In genomic region chr22:41358927-41359326, GRCh38 we compare ENCODE assay signal across 14 cellular contexts. TPM values are rescaled to one million over a fixed set of nuclear protein-coding genes. Genes with fewer than 3 reads are reported as not detected.
DNase-seq lines count a peak whose midpoint lies in the region; TF ChIP-seq lines count a peak whose summit lies in the region.
"Had no signal": no experiment of that assay in that cellular context is flagged by ENCODE, and none has a peak within 500 bp of the region (broad histone marks: within the 10 kb centered on the region; RNA-seq: fewer than 3 reads in every experiment).

No MANE protein-coding gene starts in this region.

- peaks cover 42% of the 10 kb centered on the region for H3K4me1 ChIP-seq in Caco-2
- peaks cover 2% of the 10 kb centered on the region; the same call in 1 of the 2 replicates for H3K4me1 ChIP-seq in H9 (ENCODE audit: insufficient read depth, low read length)
- H3K4me1 ChIP-seq in tibial nerve: peaks cover 0 to 4% (median 0%) of the 10 kb centered on the region in 4 donors

- no peak for TF ChIP-seq EP300 in tibial nerve (IDR thresholded peaks at IDR 0.05)

- no peak overlapping the region for H2BK12ac ChIP-seq in H9 (ENCODE audit: insufficient read length, low read depth, low read length)

- H3K4me3 Mint-ChIP-seq in Caco-2 (ENCODE audit: unreplicated experiment): peak overlapping the region; percentile 39
- no peak overlapping the region for H3K4me3 Mint-ChIP-seq in H9
- H3K4me3 Mint-ChIP-seq in mesothelial cell of epicardium: no peak overlapping the region
- H3K4me3 Mint-ChIP-seq: B cell had no signal

- H4K20me1 ChIP-seq in H9 (ENCODE audit: control insufficient read depth, insufficient read depth, insufficient read length): no peaks in the 10 kb centered on the region

- H3K9ac ChIP-seq in H9 (ENCODE audit: extremely low read depth, insufficient read length, low read length): no peak overlapping the region

- no peak overlapping the region for H3K27ac ChIP-seq in H9 (ENCODE audit: insufficient read length, low read depth, low read length)
- peak overlapping the region; percentile 21; the same call in 1 of the 2 replicates for H3K27ac ChIP-seq in WERI-Rb-1
- no peak overlapping the region for H3K27ac ChIP-seq in tibial nerve
- H3K27ac ChIP-seq: C4-2B had no signal

- no peak overlapping the region for H4K8ac ChIP-seq in H9 (replicated peaks; ENCODE audit: insufficient read length, low read depth, low read length)

- intact Hi-C loops in Caco-2 (cut with micrococcal nuclease; ENCODE audit: unreplicated experiment): no loop called here

- TF ChIP-seq POLR2A in tibial nerve (IDR thresholded peaks at IDR 0.05): no peak

- H3K79me2 ChIP-seq in H9 (ENCODE audit: insufficient read depth, low read length): no peaks in the 10 kb centered on the region

- BruUV-seq in Caco-2 (replicated peaks; lab: Mats Ljungman, UMichigan): no TSS peak

- H3T11ph ChIP-seq in H9 (ENCODE audit: low read length): no peak overlapping the region

- H2AFZ ChIP-seq in H9 (ENCODE audit: low read length): no peak overlapping the region

- H3K36me3 Mint-ChIP-seq in Caco-2 (ENCODE audit: insufficient read depth, unreplicated experiment): peaks cover 51% of the 10 kb centered on the region
- H3K36me3 Mint-ChIP-seq in H9 (ENCODE audit: insufficient read depth in 1 of 3, low read depth in 3 of 3): peaks cover 9 to 44% (median 31%) of the 10 kb centered on the region in 3 experiments; a peak in 6 of 7 replicates
- peaks cover 14% of the 10 kb centered on the region for H3K36me3 Mint-ChIP-seq in mesothelial cell of epicardium

- H3K4me2 ChIP-seq in H9 (ENCODE audit: insufficient read depth, insufficient read length, low read length): no peak overlapping the region

- H2BK20ac ChIP-seq in H9 (ENCODE audit: low read depth, low read length, poor library complexity, severe bottlenecking): no peak overlapping the region

- H2BK5ac ChIP-seq in H9 (ENCODE audit: insufficient read length, low read length): no peak overlapping the region

- H3K27ac Mint-ChIP-seq in Caco-2 (ENCODE audit: unreplicated experiment): peak overlapping the region; percentile 97
- peak overlapping the region in 2 of 3 experiments; percentile 37 to 93; a peak in 3 of 7 replicates for H3K27ac Mint-ChIP-seq in H9
- peak overlapping the region; percentile 85 for H3K27ac Mint-ChIP-seq in mesothelial cell of epicardium
- H3K27ac Mint-ChIP-seq: B cell had no signal

- H3K9me3 Mint-ChIP-seq in Caco-2 (ENCODE audit: unreplicated experiment) (no peaks in the 10 kb centered on the region), H9 (no peaks in the 10 kb centered on the region), mesothelial cell of epicardium (no peaks in the 10 kb centered on the region)

- H3K14ac ChIP-seq in H9 (ENCODE audit: insufficient read depth, low read length): no peak overlapping the region; the same call in 1 of the 2 replicates

- TF ChIP-seq CTCF in Caco-2 (IDR thresholded peaks at IDR 0.05; ENCODE audit: insufficient read depth in 1 of 2, low read depth in 1 of 2, low read length in 1 of 2, severe bottlenecking in 1 of 2, unreplicated experiment in 1 of 2) (no peak), H9 (conservative IDR thresholded peaks at IDR 0.05) (no peak), WERI-Rb-1 (IDR thresholded peaks at IDR 0.05; ENCODE audit: low read depth, low read length) (no peak), mesothelial cell of epicardium (IDR thresholded peaks at IDR 0.05; ENCODE audit: unreplicated experiment) (no peak), tibial nerve (IDR thresholded peaks at IDR 0.05) (no peak), GM13977 (IDR thresholded peaks at IDR 0.05; ENCODE audit: extremely low read depth, insufficient read depth, missing control alignments) (no peak)

- no peak overlapping the region for H3K4me3 ChIP-seq in Caco-2 (ENCODE audit: low read depth, low read length)
- no peak overlapping the region for H3K4me3 ChIP-seq in WERI-Rb-1 (ENCODE audit: low read depth, low read length)
- H3K4me3 ChIP-seq in tibial nerve: no peak overlapping the region

- no peak overlapping the region for H3K18ac ChIP-seq in H9 (ENCODE audit: insufficient read length, low read depth, low read length)

- in situ Hi-C loops in GM13977 (cut with MboI; ENCODE audit: low pct_unique_long_range_greater_than_20kb, low sequenced_read_pairs, unreplicated experiment): no loop called here

- H3K27me3 ChIP-seq in Caco-2 (replicated peaks; ENCODE audit: control insufficient read depth, insufficient read depth, low read length) (no peaks in the 10 kb centered on the region), H9 (ENCODE audit: insufficient read depth, low read length) (no peaks in the 10 kb centered on the region), WERI-Rb-1 (ENCODE audit: insufficient read depth, low read depth, severe bottlenecking) (no peaks in the 10 kb centered on the region), tibial nerve (no peaks in the 10 kb centered on the region)

- H3K36me3 ChIP-seq in Caco-2 (ENCODE audit: control insufficient read depth, insufficient read depth, low read length) (peaks cover 2% of the 10 kb centered on the region; the same call in 1 of the 2 replicates), WERI-Rb-1 (peaks cover 34% of the 10 kb centered on the region), tibial nerve (peaks cover 0 to 75% (median 8%) of the 10 kb centered on the region in 3 donors)

- peaks cover 3% of the 10 kb centered on the region for H3K23me2 ChIP-seq in H9 (ENCODE audit: insufficient read length, low read depth, low read length, poor library complexity, severe bottlenecking)

- H3K56ac ChIP-seq in H9 (ENCODE audit: insufficient read length, low read depth, low read length): no peak overlapping the region

- H3K27me3 Mint-ChIP-seq in Caco-2 (ENCODE audit: insufficient read depth, unreplicated experiment) (no peaks in the 10 kb centered on the region), H9 (ENCODE audit: low read depth) (no peaks in the 10 kb centered on the region), mesothelial cell of epicardium (ENCODE audit: low read depth) (no peaks in the 10 kb centered on the region)
- H3K27me3 Mint-ChIP-seq: B cell; CD4-positive, alpha-beta memory T cell had no signal

- H3K4ac ChIP-seq in H9 (ENCODE audit: low read depth, low read length): no peak overlapping the region

- no peak overlapping the region for H4K91ac ChIP-seq in H9 (ENCODE audit: insufficient read length, low read depth, low read length)

- H3K4me1 Mint-ChIP-seq in Caco-2 (ENCODE audit: low read depth, unreplicated experiment) (peaks cover 23% of the 10 kb centered on the region), H9 (peaks cover 13 to 29% of the 10 kb centered on the region in 2 experiments), mesothelial cell of epicardium (peaks cover 14% of the 10 kb centered on the region)
- H3K4me1 Mint-ChIP-seq: B cell had no signal

- H3K79me1 ChIP-seq in H9 (ENCODE audit: insufficient read depth, low read depth, low read length, poor library complexity, severe bottlenecking): no peaks in the 10 kb centered on the region

- CTCF ChIA-PET in Caco-2 (lab: Charles Lee): no interaction called here

- H2BK120ac ChIP-seq in H9 (ENCODE audit: low read depth, low read length, poor library complexity, severe bottlenecking): no peak overlapping the region

- POLR2A ChIA-PET in Caco-2 (lab: Charles Lee): no interaction called here

- no peak overlapping the region for H2AK5ac ChIP-seq in H9 (ENCODE audit: insufficient read length, low read length)

- H3K9me3 ChIP-seq in Caco-2 (no peaks in the 10 kb centered on the region), H9 (ENCODE audit: control insufficient read depth, low read depth, low read length) (no peaks in the 10 kb centered on the region), WERI-Rb-1 (ENCODE audit: severe bottlenecking) (no peaks in the 10 kb centered on the region), tibial nerve (no peaks in the 10 kb centered on the region)

- H2BK15ac ChIP-seq in H9 (ENCODE audit: low read depth, low read length): no peak overlapping the region

- DNase-seq in Caco-2 (no peak), H9 (no peak), WERI-Rb-1 (no peak), mesothelial cell of epicardium (ENCODE audit: low spot score in 2 of 2, unreplicated experiment in 2 of 2) (no peak), NCI-H345 treated with DMSO at 0.1 percent for 48 hours (lab: John Stamatoyannopoulos, UW; ENCODE audit: unreplicated experiment) (no peak), tibial nerve (ENCODE audit: low spot score in 2 of 2) (no peak), GM13977 (ENCODE audit: low spot score) (no peak), DMS53 (lab: John Stamatoyannopoulos, UW) (no peak)
- DNase-seq: CD4-positive, alpha-beta memory T cell; DMS153; DND-41; GDM1 had no signal

- no CpG with 5 or more reads among the region's 17 CpGs for WGBS in H9 (ENCODE audit: extremely low coverage, insufficient read length, low lambda C conversion rate)
- WGBS in tibial nerve, 2 donors: 83 to 84% methylated on average over 17 of the region's 17 CpGs

- H4K5ac ChIP-seq in H9 (ENCODE audit: insufficient read length, low read depth, low read length): no peak overlapping the region

- H3K23ac ChIP-seq in H9 (ENCODE audit: insufficient read length, low read depth, low read length): no peak overlapping the region

RNA-seq across cellular contexts. Expression of gene TEF, which starts 22.8 kb away (rescaled TPM):
- total RNA-seq in Caco-2 (2022) (13.8 and 17.8 TPM in 2 replicates), H9 (2021) (17.7 and 17.9 TPM in 2 replicates), mesothelial cell of epicardium (10.4 to 10.5 TPM (median 10.4 TPM) in 3 replicates), tibial nerve (10 to 100 TPM; 20.1 to 49.4 (median 43.9) TPM)

RNA-seq across cellular contexts. Expression of gene ZC3H7B, which starts 57.6 kb away (rescaled TPM):
- 55.0 and 60.6 TPM in 2 replicates for total RNA-seq in Caco-2 (2022)
- total RNA-seq in H9 (2021): 67.0 and 69.3 TPM in 2 replicates
- total RNA-seq in mesothelial cell of epicardium: 85.5 to 86.8 TPM (median 85.6 TPM) in 3 replicates
- 10 to 100 TPM; 45.0 to 74.9 (median 57.9) TPM for total RNA-seq in tibial nerve
